Comparison of ENCODE assay signal across 3 cellular contexts in the genomic region with DNA sequence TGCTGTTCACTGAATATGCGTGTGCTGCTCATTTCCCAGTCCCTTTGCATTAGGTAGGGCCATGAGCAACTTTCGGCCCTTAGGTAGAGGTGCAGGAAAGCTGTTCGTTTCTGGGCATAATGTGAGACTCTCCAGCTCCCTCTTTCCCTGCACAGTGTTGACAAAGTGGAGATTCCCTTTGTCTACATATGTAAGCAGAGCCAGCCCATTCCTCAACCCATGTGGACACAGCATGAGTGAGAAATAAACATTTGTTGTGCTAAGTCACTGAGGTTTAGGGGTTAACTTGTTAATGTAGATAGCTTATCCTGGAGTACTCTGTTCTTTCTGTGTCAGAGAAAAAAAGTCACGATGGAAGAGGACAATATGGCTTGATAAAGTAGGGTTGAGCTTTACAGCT.
TF ChIP-seq lines count a peak whose summit lies in the region.

No MANE protein-coding gene starts in this region.

TF ChIP-seq in IMR-90, 13 proteins besides CTCF, POLR2A, EP300 and RAD21:
- TF ChIP-seq, protein P1, sequence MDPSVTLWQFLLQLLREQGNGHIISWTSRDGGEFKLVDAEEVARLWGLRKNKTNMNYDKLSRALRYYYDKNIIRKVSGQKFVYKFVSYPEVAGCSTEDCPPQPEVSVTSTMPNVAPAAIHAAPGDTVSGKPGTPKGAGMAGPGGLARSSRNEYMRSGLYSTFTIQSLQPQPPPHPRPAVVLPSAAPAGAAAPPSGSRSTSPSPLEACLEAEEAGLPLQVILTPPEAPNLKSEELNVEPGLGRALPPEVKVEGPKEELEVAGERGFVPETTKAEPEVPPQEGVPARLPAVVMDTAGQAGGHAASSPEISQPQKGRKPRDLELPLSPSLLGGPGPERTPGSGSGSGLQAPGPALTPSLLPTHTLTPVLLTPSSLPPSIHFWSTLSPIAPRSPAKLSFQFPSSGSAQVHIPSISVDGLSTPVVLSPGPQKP (IDR thresholded peaks at IDR 0.05; ENCODE audit: borderline replicate concordance, low read depth, low read length), result no peak
- TF ChIP-seq CEBPB (IDR thresholded peaks at IDR 0.05; ENCODE audit: low read depth, low read length), result no peak
- TF ChIP-seq MAFK (IDR thresholded peaks at IDR 0.05; ENCODE audit: low read depth, low read length), result no peak
- no peak for TF ChIP-seq CHD1 (IDR thresholded peaks at IDR 0.05; ENCODE audit: low read depth, low read length)
- no peak for TF ChIP-seq MAZ (IDR thresholded peaks at IDR 0.05; ENCODE audit: borderline replicate concordance, low read depth, low read length)

TF ChIP-seq in WTC11, 78 proteins besides CTCF, POLR2A, EP300 and RAD21 (continued from another document):
- TF ChIP-seq MLX (CRISPR knock-in tag; IDR thresholded peaks at IDR 0.05) (no peak), ZNF317 (CRISPR knock-in tag; IDR thresholded peaks at IDR 0.05; ENCODE audit: borderline replicate concordance, low read depth) (no peak), FOXJ3 (CRISPR knock-in tag; IDR thresholded peaks at IDR 0.05; ENCODE audit: borderline replicate concordance) (no peak), KAT7 (CRISPR knock-in tag; IDR thresholded peaks at IDR 0.05; ENCODE audit: borderline replicate concordance) (no peak), ZNF138 (CRISPR knock-in tag; conservative IDR thresholded peaks at IDR 0.05) (no peak), ZNF425 (CRISPR knock-in tag; conservative IDR thresholded peaks at IDR 0.05) (no peak), GRHL2 (CRISPR knock-in tag; IDR thresholded peaks at IDR 0.05; ENCODE audit: insufficient replicate concordance, severe bottlenecking) (no peak), ATF1 (CRISPR knock-in tag; IDR thresholded peaks at IDR 0.05) (no peak), RORB (CRISPR knock-in tag; IDR thresholded peaks at IDR 0.05) (no peak), ESRRA (CRISPR knock-in tag; IDR thresholded peaks at IDR 0.05; ENCODE audit: borderline replicate concordance) (no peak), MYBL2 (CRISPR knock-in tag; IDR thresholded peaks at IDR 0.05) (no peak)
- TF ChIP-seq, protein P2, sequence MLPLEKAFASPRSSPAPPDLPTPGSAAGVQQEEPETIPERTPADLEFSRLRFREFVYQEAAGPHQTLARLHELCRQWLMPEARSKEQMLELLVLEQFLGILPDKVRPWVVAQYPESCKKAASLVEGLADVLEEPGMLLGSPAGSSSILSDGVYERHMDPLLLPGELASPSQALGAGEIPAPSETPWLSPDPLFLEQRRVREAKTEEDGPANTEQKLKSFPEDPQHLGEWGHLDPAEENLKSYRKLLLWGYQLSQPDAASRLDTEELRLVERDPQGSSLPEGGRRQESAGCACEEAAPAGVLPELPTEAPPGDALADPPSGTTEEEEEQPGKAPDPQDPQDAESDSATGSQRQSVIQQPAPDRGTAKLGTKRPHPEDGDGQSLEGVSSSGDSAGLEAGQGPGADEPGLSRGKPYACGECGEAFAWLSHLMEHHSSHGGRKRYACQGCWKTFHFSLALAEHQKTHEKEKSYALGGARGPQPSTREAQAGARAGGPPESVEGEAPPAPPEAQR (CRISPR knock-in tag; IDR thresholded peaks at IDR 0.05), result no peak
- TF ChIP-seq, protein P3, sequence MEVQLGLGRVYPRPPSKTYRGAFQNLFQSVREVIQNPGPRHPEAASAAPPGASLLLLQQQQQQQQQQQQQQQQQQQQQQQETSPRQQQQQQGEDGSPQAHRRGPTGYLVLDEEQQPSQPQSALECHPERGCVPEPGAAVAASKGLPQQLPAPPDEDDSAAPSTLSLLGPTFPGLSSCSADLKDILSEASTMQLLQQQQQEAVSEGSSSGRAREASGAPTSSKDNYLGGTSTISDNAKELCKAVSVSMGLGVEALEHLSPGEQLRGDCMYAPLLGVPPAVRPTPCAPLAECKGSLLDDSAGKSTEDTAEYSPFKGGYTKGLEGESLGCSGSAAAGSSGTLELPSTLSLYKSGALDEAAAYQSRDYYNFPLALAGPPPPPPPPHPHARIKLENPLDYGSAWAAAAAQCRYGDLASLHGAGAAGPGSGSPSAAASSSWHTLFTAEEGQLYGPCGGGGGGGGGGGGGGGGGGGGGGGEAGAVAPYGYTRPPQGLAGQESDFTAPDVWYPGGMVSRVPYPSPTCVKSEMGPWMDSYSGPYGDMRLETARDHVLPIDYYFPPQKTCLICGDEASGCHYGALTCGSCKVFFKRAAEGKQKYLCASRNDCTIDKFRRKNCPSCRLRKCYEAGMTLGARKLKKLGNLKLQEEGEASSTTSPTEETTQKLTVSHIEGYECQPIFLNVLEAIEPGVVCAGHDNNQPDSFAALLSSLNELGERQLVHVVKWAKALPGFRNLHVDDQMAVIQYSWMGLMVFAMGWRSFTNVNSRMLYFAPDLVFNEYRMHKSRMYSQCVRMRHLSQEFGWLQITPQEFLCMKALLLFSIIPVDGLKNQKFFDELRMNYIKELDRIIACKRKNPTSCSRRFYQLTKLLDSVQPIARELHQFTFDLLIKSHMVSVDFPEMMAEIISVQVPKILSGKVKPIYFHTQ (CRISPR knock-in tag; IDR thresholded peaks at IDR 0.05), result no peak
- TF ChIP-seq, protein P4, sequence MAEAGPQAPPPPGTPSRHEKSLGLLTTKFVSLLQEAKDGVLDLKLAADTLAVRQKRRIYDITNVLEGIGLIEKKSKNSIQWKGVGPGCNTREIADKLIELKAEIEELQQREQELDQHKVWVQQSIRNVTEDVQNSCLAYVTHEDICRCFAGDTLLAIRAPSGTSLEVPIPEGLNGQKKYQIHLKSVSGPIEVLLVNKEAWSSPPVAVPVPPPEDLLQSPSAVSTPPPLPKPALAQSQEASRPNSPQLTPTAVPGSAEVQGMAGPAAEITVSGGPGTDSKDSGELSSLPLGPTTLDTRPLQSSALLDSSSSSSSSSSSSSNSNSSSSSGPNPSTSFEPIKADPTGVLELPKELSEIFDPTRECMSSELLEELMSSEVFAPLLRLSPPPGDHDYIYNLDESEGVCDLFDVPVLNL (CRISPR knock-in tag; IDR thresholded peaks at IDR 0.05; ENCODE audit: borderline replicate concordance, low read depth), result no peak

TF ChIP-seq in HEK293T, 16 proteins besides CTCF, POLR2A, EP300 and RAD21 (continued from another document):
- TF ChIP-seq BHLHE40 (IDR thresholded peaks at IDR 0.05; ENCODE audit: borderline replicate concordance) (no peak), LEF1 (IDR thresholded peaks at IDR 0.05; ENCODE audit: borderline replicate concordance) (no peak)
TF ChIP-seq in HEK293T: peak in this region for 0.
